Comparison of ENCODE assay signal across 1 cellular context in the genomic region with DNA sequence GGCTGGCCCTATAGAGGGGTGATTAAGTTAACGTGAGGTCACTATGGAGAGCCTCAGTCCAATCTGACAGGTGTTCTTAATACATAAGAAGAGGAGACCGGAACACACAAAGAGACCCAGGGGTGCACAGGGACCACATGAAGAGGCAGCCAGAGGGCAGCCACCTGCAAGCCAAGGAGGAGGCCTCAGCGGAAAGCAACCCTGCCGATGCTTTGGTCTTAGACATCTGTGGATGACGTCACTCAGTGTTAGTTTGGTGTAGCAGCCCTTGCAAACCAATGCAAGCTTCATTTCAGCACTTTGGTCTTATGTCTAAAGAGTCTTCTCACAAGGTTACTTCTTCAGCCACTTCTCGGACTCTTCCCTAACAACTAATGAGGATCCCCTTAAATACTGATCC.
TF ChIP-seq lines count a peak whose summit lies in the region.

No MANE protein-coding gene starts in this region.

TF ChIP-seq in GM12878, 131 proteins besides CTCF, POLR2A, EP300 and RAD21 (continued from another document and continues in another):
- no peak for TF ChIP-seq NFIC (IDR thresholded peaks at IDR 0.05; ENCODE audit: low read depth, low read length)
- TF ChIP-seq BACH1 (IDR thresholded peaks at IDR 0.05; ENCODE audit: borderline replicate concordance): no peak
- TF ChIP-seq ZNF217 (IDR thresholded peaks at IDR 0.05): no peak
- TF ChIP-seq POLR2AphosphoS2 (IDR thresholded peaks at IDR 0.05; ENCODE audit: low read depth, low read length): no peak
- no peak for TF ChIP-seq HDGF (IDR thresholded peaks at IDR 0.05)
- no peak for TF ChIP-seq SP1 (IDR thresholded peaks at IDR 0.05; ENCODE audit: low read depth, low read length)
- TF ChIP-seq BRCA1 (IDR thresholded peaks at IDR 0.05; ENCODE audit: low read depth, low read length): no peak
- no peak for TF ChIP-seq MYC (IDR thresholded peaks at IDR 0.05; ENCODE audit: insufficient read depth, insufficient read length, insufficient replicate concordance, low read length, severe bottlenecking)
- TF ChIP-seq CHD4 (IDR thresholded peaks at IDR 0.05): no peak
- TF ChIP-seq SMAD1 (IDR thresholded peaks at IDR 0.05; ENCODE audit: low read depth, partially characterized antibody): no peak
- no peak for TF ChIP-seq PAX8 (IDR thresholded peaks at IDR 0.05)
- no peak for TF ChIP-seq ZNF207 (IDR thresholded peaks at IDR 0.05; ENCODE audit: borderline replicate concordance)
- TF ChIP-seq MYB (IDR thresholded peaks at IDR 0.05; ENCODE audit: borderline replicate concordance, low read depth, low read length): no peak
- TF ChIP-seq STAT1 (conservative IDR thresholded peaks at IDR 0.05): no peak
- no peak for TF ChIP-seq PML (IDR thresholded peaks at IDR 0.05; ENCODE audit: low read length)
- TF ChIP-seq MTA2 (IDR thresholded peaks at IDR 0.05; ENCODE audit: low read depth): no peak
- TF ChIP-seq, protein P1, sequence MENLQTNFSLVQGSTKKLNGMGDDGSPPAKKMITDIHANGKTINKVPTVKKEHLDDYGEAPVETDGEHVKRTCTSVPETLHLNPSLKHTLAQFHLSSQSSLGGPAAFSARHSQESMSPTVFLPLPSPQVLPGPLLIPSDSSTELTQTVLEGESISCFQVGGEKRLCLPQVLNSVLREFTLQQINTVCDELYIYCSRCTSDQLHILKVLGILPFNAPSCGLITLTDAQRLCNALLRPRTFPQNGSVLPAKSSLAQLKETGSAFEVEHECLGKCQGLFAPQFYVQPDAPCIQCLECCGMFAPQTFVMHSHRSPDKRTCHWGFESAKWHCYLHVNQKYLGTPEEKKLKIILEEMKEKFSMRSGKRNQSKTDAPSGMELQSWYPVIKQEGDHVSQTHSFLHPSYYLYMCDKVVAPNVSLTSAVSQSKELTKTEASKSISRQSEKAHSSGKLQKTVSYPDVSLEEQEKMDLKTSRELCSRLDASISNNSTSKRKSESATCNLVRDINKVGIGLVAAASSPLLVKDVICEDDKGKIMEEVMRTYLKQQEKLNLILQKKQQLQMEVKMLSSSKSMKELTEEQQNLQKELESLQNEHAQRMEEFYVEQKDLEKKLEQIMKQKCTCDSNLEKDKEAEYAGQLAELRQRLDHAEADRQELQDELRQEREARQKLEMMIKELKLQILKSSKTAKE (IDR thresholded peaks at IDR 0.05; ENCODE audit: low read depth, poor library complexity, severe bottlenecking): no peak
- no peak for TF ChIP-seq RCOR1 (conservative IDR thresholded peaks at IDR 0.05; ENCODE audit: low read depth, low read length)
- peak; percentile 98 for TF ChIP-seq ATF7 (IDR thresholded peaks at IDR 0.05; ENCODE audit: low read depth)
- no peak for TF ChIP-seq ZZZ3 (IDR thresholded peaks at IDR 0.05; ENCODE audit: control insufficient read depth, insufficient read length, low read depth)
- TF ChIP-seq, protein P2, sequence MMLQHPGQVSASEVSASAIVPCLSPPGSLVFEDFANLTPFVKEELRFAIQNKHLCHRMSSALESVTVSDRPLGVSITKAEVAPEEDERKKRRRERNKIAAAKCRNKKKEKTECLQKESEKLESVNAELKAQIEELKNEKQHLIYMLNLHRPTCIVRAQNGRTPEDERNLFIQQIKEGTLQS (IDR thresholded peaks at IDR 0.05; ENCODE audit: borderline replicate concordance, extremely low read depth, low read depth, low read length): no peak
- no peak for TF ChIP-seq SRF (IDR thresholded peaks at IDR 0.05; ENCODE audit: low read depth in 2 of 2, low read length in 2 of 2)
- peak; percentile 83 for TF ChIP-seq TCF3 (IDR thresholded peaks at IDR 0.05; ENCODE audit: borderline replicate concordance, insufficient read depth, low read depth, low read length)
- TF ChIP-seq, protein P3, sequence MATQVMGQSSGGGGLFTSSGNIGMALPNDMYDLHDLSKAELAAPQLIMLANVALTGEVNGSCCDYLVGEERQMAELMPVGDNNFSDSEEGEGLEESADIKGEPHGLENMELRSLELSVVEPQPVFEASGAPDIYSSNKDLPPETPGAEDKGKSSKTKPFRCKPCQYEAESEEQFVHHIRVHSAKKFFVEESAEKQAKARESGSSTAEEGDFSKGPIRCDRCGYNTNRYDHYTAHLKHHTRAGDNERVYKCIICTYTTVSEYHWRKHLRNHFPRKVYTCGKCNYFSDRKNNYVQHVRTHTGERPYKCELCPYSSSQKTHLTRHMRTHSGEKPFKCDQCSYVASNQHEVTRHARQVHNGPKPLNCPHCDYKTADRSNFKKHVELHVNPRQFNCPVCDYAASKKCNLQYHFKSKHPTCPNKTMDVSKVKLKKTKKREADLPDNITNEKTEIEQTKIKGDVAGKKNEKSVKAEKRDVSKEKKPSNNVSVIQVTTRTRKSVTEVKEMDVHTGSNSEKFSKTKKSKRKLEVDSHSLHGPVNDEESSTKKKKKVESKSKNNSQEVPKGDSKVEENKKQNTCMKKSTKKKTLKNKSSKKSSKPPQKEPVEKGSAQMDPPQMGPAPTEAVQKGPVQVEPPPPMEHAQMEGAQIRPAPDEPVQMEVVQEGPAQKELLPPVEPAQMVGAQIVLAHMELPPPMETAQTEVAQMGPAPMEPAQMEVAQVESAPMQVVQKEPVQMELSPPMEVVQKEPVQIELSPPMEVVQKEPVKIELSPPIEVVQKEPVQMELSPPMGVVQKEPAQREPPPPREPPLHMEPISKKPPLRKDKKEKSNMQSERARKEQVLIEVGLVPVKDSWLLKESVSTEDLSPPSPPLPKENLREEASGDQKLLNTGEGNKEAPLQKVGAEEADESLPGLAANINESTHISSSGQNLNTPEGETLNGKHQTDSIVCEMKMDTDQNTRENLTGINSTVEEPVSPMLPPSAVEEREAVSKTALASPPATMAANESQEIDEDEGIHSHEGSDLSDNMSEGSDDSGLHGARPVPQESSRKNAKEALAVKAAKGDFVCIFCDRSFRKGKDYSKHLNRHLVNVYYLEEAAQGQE (IDR thresholded peaks at IDR 0.05; ENCODE audit: low read depth, low read length): no peak
- TF ChIP-seq SREBF1 (IDR thresholded peaks at IDR 0.05; ENCODE audit: low read length): no peak
- TF ChIP-seq, protein P4, sequence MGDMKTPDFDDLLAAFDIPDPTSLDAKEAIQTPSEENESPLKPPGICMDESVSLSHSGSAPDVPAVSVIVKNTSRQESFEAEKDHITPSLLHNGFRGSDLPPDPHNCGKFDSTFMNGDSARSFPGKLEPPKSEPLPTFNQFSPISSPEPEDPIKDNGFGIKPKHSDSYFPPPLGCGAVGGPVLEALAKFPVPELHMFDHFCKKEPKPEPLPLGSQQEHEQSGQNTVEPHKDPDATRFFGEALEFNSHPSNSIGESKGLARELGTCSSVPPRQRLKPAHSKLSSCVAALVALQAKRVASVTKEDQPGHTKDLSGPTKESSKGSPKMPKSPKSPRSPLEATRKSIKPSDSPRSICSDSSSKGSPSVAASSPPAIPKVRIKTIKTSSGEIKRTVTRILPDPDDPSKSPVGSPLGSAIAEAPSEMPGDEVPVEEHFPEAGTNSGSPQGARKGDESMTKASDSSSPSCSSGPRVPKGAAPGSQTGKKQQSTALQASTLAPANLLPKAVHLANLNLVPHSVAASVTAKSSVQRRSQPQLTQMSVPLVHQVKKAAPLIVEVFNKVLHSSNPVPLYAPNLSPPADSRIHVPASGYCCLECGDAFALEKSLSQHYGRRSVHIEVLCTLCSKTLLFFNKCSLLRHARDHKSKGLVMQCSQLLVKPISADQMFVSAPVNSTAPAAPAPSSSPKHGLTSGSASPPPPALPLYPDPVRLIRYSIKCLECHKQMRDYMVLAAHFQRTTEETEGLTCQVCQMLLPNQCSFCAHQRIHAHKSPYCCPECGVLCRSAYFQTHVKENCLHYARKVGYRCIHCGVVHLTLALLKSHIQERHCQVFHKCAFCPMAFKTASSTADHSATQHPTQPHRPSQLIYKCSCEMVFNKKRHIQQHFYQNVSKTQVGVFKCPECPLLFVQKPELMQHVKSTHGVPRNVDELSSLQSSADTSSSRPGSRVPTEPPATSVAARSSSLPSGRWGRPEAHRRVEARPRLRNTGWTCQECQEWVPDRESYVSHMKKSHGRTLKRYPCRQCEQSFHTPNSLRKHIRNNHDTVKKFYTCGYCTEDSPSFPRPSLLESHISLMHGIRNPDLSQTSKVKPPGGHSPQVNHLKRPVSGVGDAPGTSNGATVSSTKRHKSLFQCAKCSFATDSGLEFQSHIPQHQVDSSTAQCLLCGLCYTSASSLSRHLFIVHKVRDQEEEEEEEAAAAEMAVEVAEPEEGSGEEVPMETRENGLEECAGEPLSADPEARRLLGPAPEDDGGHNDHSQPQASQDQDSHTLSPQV (IDR thresholded peaks at IDR 0.05): no peak
- no peak for TF ChIP-seq FOXM1 (IDR thresholded peaks at IDR 0.05; ENCODE audit: low read depth, low read length)
- TF ChIP-seq, protein P5, sequence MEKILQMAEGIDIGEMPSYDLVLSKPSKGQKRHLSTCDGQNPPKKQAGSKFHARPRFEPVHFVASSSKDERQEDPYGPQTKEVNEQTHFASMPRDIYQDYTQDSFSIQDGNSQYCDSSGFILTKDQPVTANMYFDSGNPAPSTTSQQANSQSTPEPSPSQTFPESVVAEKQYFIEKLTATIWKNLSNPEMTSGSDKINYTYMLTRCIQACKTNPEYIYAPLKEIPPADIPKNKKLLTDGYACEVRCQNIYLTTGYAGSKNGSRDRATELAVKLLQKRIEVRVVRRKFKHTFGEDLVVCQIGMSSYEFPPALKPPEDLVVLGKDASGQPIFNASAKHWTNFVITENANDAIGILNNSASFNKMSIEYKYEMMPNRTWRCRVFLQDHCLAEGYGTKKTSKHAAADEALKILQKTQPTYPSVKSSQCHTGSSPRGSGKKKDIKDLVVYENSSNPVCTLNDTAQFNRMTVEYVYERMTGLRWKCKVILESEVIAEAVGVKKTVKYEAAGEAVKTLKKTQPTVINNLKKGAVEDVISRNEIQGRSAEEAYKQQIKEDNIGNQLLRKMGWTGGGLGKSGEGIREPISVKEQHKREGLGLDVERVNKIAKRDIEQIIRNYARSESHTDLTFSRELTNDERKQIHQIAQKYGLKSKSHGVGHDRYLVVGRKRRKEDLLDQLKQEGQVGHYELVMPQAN (conservative IDR thresholded peaks at IDR 0.05): no peak
- TF ChIP-seq TCF12 (IDR thresholded peaks at IDR 0.05; ENCODE audit: low read depth, low read length): peak; percentile 72; the same call in 1 of the 2 replicates
- TF ChIP-seq TBL1XR1 (IDR thresholded peaks at IDR 0.05; ENCODE audit: low read depth, low read length): no peak
- TF ChIP-seq SMC3 (IDR thresholded peaks at IDR 0.05; ENCODE audit: borderline replicate concordance, low read length): no peak; the same call in 1 of the 2 replicates
- TF ChIP-seq POU2F2 (IDR thresholded peaks at IDR 0.05; ENCODE audit: borderline replicate concordance, low read depth, low read length): no peak
- TF ChIP-seq RB1 (IDR thresholded peaks at IDR 0.05; ENCODE audit: borderline replicate concordance): no peak
- no peak for TF ChIP-seq CEBPB (IDR thresholded peaks at IDR 0.05; ENCODE audit: borderline replicate concordance in 1 of 2, low read depth in 2 of 2, low read length in 2 of 2)
- TF ChIP-seq TARDBP (IDR thresholded peaks at IDR 0.05; ENCODE audit: borderline replicate concordance): no peak
- TF ChIP-seq SMARCA5 (IDR thresholded peaks at IDR 0.05): no peak
- no peak for TF ChIP-seq DPF2 (IDR thresholded peaks at IDR 0.05)
- TF ChIP-seq, protein P6, sequence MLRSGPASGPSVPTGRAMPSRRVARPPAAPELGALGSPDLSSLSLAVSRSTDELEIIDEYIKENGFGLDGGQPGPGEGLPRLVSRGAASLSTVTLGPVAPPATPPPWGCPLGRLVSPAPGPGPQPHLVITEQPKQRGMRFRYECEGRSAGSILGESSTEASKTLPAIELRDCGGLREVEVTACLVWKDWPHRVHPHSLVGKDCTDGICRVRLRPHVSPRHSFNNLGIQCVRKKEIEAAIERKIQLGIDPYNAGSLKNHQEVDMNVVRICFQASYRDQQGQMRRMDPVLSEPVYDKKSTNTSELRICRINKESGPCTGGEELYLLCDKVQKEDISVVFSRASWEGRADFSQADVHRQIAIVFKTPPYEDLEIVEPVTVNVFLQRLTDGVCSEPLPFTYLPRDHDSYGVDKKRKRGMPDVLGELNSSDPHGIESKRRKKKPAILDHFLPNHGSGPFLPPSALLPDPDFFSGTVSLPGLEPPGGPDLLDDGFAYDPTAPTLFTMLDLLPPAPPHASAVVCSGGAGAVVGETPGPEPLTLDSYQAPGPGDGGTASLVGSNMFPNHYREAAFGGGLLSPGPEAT (IDR thresholded peaks at IDR 0.05; ENCODE audit: low read depth): no peak
- TF ChIP-seq JUNB (IDR thresholded peaks at IDR 0.05): 0 out of 2 replicates have a peak, but pooled peaks have one; percentile 24
- TF ChIP-seq EGR1 (IDR thresholded peaks at IDR 0.05; ENCODE audit: borderline replicate concordance in 1 of 2, low read depth in 2 of 2, low read length in 2 of 2): no peak
- no peak for TF ChIP-seq FOS (IDR thresholded peaks at IDR 0.05; ENCODE audit: borderline replicate concordance, extremely low read depth, insufficient read length)
- TF ChIP-seq CHD1 (IDR thresholded peaks at IDR 0.05; ENCODE audit: low read depth, low read length): no peak
- TF ChIP-seq KLF5 (IDR thresholded peaks at IDR 0.05; ENCODE audit: partially characterized antibody): no peak
- no peak for TF ChIP-seq KAT2A (conservative IDR thresholded peaks at IDR 0.05; ENCODE audit: control insufficient read depth, low read depth, low read length)
- no peak for TF ChIP-seq CBFB (IDR thresholded peaks at IDR 0.05; ENCODE audit: low read depth)
- TF ChIP-seq RAD51 (IDR thresholded peaks at IDR 0.05): no peak
- TF ChIP-seq SIX5 (IDR thresholded peaks at IDR 0.05; ENCODE audit: low read depth, low read length, severe bottlenecking): no peak
- no peak for TF ChIP-seq BHLHE40 (IDR thresholded peaks at IDR 0.05; ENCODE audit: borderline replicate concordance in 1 of 2, low read depth in 2 of 2, low read length in 1 of 2)
- TF ChIP-seq STAT3 (IDR thresholded peaks at IDR 0.05; ENCODE audit: low read depth, low read length): no peak
- TF ChIP-seq, protein P7, sequence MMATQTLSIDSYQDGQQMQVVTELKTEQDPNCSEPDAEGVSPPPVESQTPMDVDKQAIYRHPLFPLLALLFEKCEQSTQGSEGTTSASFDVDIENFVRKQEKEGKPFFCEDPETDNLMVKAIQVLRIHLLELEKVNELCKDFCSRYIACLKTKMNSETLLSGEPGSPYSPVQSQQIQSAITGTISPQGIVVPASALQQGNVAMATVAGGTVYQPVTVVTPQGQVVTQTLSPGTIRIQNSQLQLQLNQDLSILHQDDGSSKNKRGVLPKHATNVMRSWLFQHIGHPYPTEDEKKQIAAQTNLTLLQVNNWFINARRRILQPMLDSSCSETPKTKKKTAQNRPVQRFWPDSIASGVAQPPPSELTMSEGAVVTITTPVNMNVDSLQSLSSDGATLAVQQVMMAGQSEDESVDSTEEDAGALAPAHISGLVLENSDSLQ (IDR thresholded peaks at IDR 0.05): no peak
- no peak for TF ChIP-seq ASH2L (IDR thresholded peaks at IDR 0.05; ENCODE audit: borderline replicate concordance, low read depth)
- TF ChIP-seq IKZF1 (conservative IDR thresholded peaks at IDR 0.05): no peak
- TF ChIP-seq HDAC6 (IDR thresholded peaks at IDR 0.05; ENCODE audit: unreplicated experiment): no peak
- peak; percentile 57 for TF ChIP-seq EED (IDR thresholded peaks at IDR 0.05; ENCODE audit: low read depth)
- TF ChIP-seq CHD2 (IDR thresholded peaks at IDR 0.05; ENCODE audit: borderline replicate concordance, low read depth, low read length): no peak
- TF ChIP-seq, protein P8, sequence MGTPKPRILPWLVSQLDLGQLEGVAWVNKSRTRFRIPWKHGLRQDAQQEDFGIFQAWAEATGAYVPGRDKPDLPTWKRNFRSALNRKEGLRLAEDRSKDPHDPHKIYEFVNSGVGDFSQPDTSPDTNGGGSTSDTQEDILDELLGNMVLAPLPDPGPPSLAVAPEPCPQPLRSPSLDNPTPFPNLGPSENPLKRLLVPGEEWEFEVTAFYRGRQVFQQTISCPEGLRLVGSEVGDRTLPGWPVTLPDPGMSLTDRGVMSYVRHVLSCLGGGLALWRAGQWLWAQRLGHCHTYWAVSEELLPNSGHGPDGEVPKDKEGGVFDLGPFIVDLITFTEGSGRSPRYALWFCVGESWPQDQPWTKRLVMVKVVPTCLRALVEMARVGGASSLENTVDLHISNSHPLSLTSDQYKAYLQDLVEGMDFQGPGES (IDR thresholded peaks at IDR 0.05): no peak
- no peak for TF ChIP-seq IKZF2 (IDR thresholded peaks at IDR 0.05)
